Comparison of ENCODE assay signal across 28 cellular contexts in genomic region chr20:17042122-17042521, GRCh38.
"Had no signal": no experiment of that assay in that cellular context is flagged by ENCODE, and none has a peak within 500 bp of the region (broad histone marks: within the 10 kb centered on the region; RNA-seq: fewer than 3 reads in every experiment).

No MANE protein-coding gene starts in this region.

- H3K4me1 ChIP-seq: stomach, suprapubic skin, testis, tibial artery, tibial nerve, transverse colon, upper lobe of right lung, uterus, vagina had no signal

- ATAC-seq: stimulated activated effector memory CD8-positive, alpha-beta T cell treated with anti-CD3 and anti-CD28 coated beads, Interleukin-12 subunit alpha, Interleukin-12 subunit beta, amount 100 ng/mL, for 72 hours; stimulated activated memory B cell treated with anti-CD40 and anti-IgM and Interleukin-4, amounts not matched to agents 10 μg/mL and 1 μg/mL and 100 μg/mL, for 72 hours; stimulated activated naive B cell treated with anti-CD40 and anti-IgM and Interleukin-4, amounts not matched to agents 10 μg/mL and 1 μg/mL and 100 μg/mL, for 72 hours; stimulated activated naive CD8-positive, alpha-beta T cell treated with anti-CD3 and anti-CD28 coated beads, Interleukin-15, amount 100 ng/mL, for 72 hours; stimulated activated naive CD8-positive, alpha-beta T cell treated with anti-CD3 and anti-CD28 coated beads, Interleukin-15, Interleukin-2, amounts not matched to agents 100 U/mL and 50 U/mL, for 24 hours; upper lobe of right lung had no signal

- H3K4me3 Mint-ChIP-seq: stimulated activated effector memory CD8-positive, alpha-beta T cell treated with anti-CD3 and anti-CD28 coated beads, Interleukin-12 subunit alpha, Interleukin-12 subunit beta, amount 100 ng/mL, for 72 hours; stimulated activated memory B cell treated with anti-CD40 and anti-IgM and Interleukin-4, amounts not matched to agents 10 μg/mL and 1 μg/mL and 100 μg/mL, for 72 hours; stimulated activated naive B cell treated with anti-CD40 and anti-IgM and Interleukin-4, amounts not matched to agents 10 μg/mL and 1 μg/mL and 100 μg/mL, for 72 hours; stimulated activated naive CD8-positive, alpha-beta T cell treated with anti-CD3 and anti-CD28 coated beads, Interleukin-15, amount 100 ng/mL, for 72 hours; stimulated activated naive CD8-positive, alpha-beta T cell treated with anti-CD3 and anti-CD28 coated beads, Interleukin-15, Interleukin-2, amounts not matched to agents 100 ng/mL and 50 ng/mL, for 24 hours; type B pancreatic cell had no signal

- H3K4me3 ChIP-seq: stomach, suprapubic skin, testis, thoracic aorta, tibial artery, tibial nerve, transverse colon, upper lobe of left lung, upper lobe of right lung, uterus, vagina had no signal

- H3K27ac ChIP-seq: stomach, suprapubic skin, testis, thoracic aorta, tibial artery, tibial nerve, transverse colon, uterus, vagina had no signal

- DNase-seq: stimulated activated CD4-positive, alpha-beta T cell treated with anti-CD3 and anti-CD28 coated beads, Interleukin-2, amount 100 ng/mL, for 48 hours; stimulated activated CD4-positive, alpha-beta T cell treated with anti-CD3 and anti-CD28 coated beads, Interleukin-4, amount 100 ng/mL, for 1 hour; stimulated activated CD4-positive, alpha-beta T cell treated with anti-CD3 and anti-CD28 coated beads, Interleukin-4, amount 100 ng/mL, for 24 hours; stimulated activated CD4-positive, alpha-beta T cell treated with anti-CD3 and anti-CD28 coated beads, Interleukin-4, amount 100 ng/mL, for 4 hours; stimulated activated CD8-positive, alpha-beta memory T cell treated with anti-CD3 and anti-CD28 coated beads, Interleukin-4, amount 100 ng/mL, for 48 hours; stimulated activated naive B cell treated with anti-CD40 and anti-IgM and Interleukin-4, amounts not matched to agents 10 μg/mL and 1 μg/mL and 100 μg/mL, for 72 hours; stimulated activated naive CD4-positive, alpha-beta T cell; stimulated activated naive CD4-positive, alpha-beta T cell treated with Interleukin-2 at 50 U/mL for 16 hours; stimulated activated naive CD8-positive, alpha-beta T cell treated with anti-CD3 and anti-CD28 coated beads, Interleukin-15, amount 100 ng/mL, for 72 hours; stimulated activated naive CD8-positive, alpha-beta T cell treated with anti-CD3 and anti-CD28 coated beads, Interleukin-15, Interleukin-2, amounts not matched to agents 100 U/mL and 50 U/mL, for 24 hours; stomach; substantia nigra; testis; tibial artery; transverse colon; trophoblast cell; upper lobe of left lung; upper lobe of right lung; uterus had no signal

- H3K36me3 Mint-ChIP-seq: stimulated activated effector memory CD8-positive, alpha-beta T cell treated with anti-CD3 and anti-CD28 coated beads, Interleukin-12 subunit alpha, Interleukin-12 subunit beta, amount 100 ng/mL, for 72 hours; stimulated activated memory B cell treated with anti-CD40 and anti-IgM and Interleukin-4, amounts not matched to agents 10 μg/mL and 1 μg/mL and 100 μg/mL, for 72 hours; stimulated activated naive B cell treated with anti-CD40 and anti-IgM and Interleukin-4, amounts not matched to agents 10 μg/mL and 1 μg/mL and 100 μg/mL, for 72 hours; type B pancreatic cell had no signal

- H3K36me3 ChIP-seq: stomach, suprapubic skin, thoracic aorta, tibial artery, tibial nerve, transverse colon, upper lobe of left lung, upper lobe of right lung, uterus, vagina had no signal

- H3K4me1 Mint-ChIP-seq: stimulated activated effector memory CD8-positive, alpha-beta T cell treated with anti-CD3 and anti-CD28 coated beads, Interleukin-12 subunit alpha, Interleukin-12 subunit beta, amount 100 ng/mL, for 72 hours; stimulated activated memory B cell treated with anti-CD40 and anti-IgM and Interleukin-4, amounts not matched to agents 10 μg/mL and 1 μg/mL and 100 μg/mL, for 72 hours; stimulated activated naive B cell treated with anti-CD40 and anti-IgM and Interleukin-4, amounts not matched to agents 10 μg/mL and 1 μg/mL and 100 μg/mL, for 72 hours; stimulated activated naive CD8-positive, alpha-beta T cell treated with anti-CD3 and anti-CD28 coated beads, Interleukin-15, amount 100 ng/mL, for 72 hours had no signal

- H3K27ac Mint-ChIP-seq: stimulated activated effector memory CD8-positive, alpha-beta T cell treated with anti-CD3 and anti-CD28 coated beads, Interleukin-12 subunit alpha, Interleukin-12 subunit beta, amount 100 ng/mL, for 72 hours; stimulated activated memory B cell treated with anti-CD40 and anti-IgM and Interleukin-4, amounts not matched to agents 10 μg/mL and 1 μg/mL and 100 μg/mL, for 72 hours; stimulated activated naive B cell treated with anti-CD40 and anti-IgM and Interleukin-4, amounts not matched to agents 10 μg/mL and 1 μg/mL and 100 μg/mL, for 72 hours; stimulated activated naive CD8-positive, alpha-beta T cell treated with anti-CD3 and anti-CD28 coated beads, Interleukin-15, Interleukin-2, amounts not matched to agents 100 ng/mL and 50 ng/mL, for 24 hours; type B pancreatic cell had no signal

- H3K27me3 ChIP-seq: stomach, suprapubic skin, testis, tibial artery, tibial nerve, transverse colon, upper lobe of left lung, upper lobe of right lung, uterus, vagina had no signal

- H3K9me3 ChIP-seq: stomach, suprapubic skin, testis, thoracic aorta, tibial artery, tibial nerve, transverse colon, upper lobe of left lung, upper lobe of right lung, uterus, vagina had no signal

- H3K9me3 Mint-ChIP-seq: stimulated activated memory B cell treated with anti-CD40 and anti-IgM and Interleukin-4, amounts not matched to agents 10 μg/mL and 1 μg/mL and 100 μg/mL, for 72 hours; type B pancreatic cell had no signal

- H3K27me3 Mint-ChIP-seq: stimulated activated memory B cell treated with anti-CD40 and anti-IgM and Interleukin-4, amounts not matched to agents 10 μg/mL and 1 μg/mL and 100 μg/mL, for 72 hours; stimulated activated naive B cell treated with anti-CD40 and anti-IgM and Interleukin-4, amounts not matched to agents 10 μg/mL and 1 μg/mL and 100 μg/mL, for 72 hours; stimulated activated naive CD8-positive, alpha-beta T cell treated with anti-CD3 and anti-CD28 coated beads, Interleukin-15, amount 100 ng/mL, for 72 hours; stimulated activated naive CD8-positive, alpha-beta T cell treated with anti-CD3 and anti-CD28 coated beads, Interleukin-15, Interleukin-2, amounts not matched to agents 100 ng/mL and 50 ng/mL, for 24 hours had no signal

- FAIRE-seq: urothelium cell line had no signal
